23 cellular contexts compared by ENCODE assay signal in the genomic region with DNA sequence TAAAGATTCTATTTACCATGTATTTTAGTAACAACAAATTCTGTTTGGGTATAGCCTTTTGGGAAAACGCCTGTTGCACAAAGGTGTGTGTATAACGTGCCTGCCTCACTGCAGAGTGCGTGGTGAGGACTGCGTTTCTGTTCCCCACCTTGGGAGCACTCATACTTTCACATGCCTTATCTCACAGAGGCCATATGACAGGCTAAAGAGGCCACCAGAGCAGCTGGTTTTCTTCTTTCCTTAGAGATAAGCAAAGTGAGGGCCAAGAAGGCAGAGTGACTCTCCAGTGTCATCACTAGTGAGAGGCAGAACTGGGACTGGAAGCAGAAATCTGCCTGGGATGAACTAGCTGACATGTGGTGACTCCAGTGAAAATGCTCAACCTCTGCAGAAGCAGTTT.
"Had no signal": no experiment of that assay in that cellular context is flagged by ENCODE, and none has a peak within 500 bp of the region (broad histone marks: within the 10 kb centered on the region; RNA-seq: fewer than 3 reads in every experiment).

No MANE protein-coding gene starts in this region.

- H3K9ac ChIP-seq: neural progenitor cell had no signal

- H3K4me1 ChIP-seq: foreskin keratinocyte, prostate gland, right atrium auricular region, suprapubic skin had no signal

- FAIRE-seq: colon, kidney had no signal

- H3K4me3 Mint-ChIP-seq: activated CD4-positive, alpha-beta T cell treated with anti-CD3 and anti-CD28 coated beads, Interleukin-2, amount 10 ng/mL, durations not matched to agents 7 days and 5 days; activated CD8-positive, alpha-beta T cell treated with anti-CD3 and anti-CD28 coated beads, Interleukin-2, amount 10 ng/mL, durations not matched to agents 7 days and 5 days; activated naive CD4-positive, alpha-beta T cell treated with anti-CD3 and anti-CD28 coated beads for 36 hours; activated T-cell treated with anti-CD3 and anti-CD28 coated beads, Interleukin-2, amount 50 U/mL, for 4 hours; brain; neural progenitor cell; stimulated activated naive CD8-positive, alpha-beta T cell treated with anti-CD3 and anti-CD28 coated beads, Interleukin-15, amount 100 ng/mL, for 72 hours had no signal

- H3K27ac Mint-ChIP-seq: activated CD4-positive, alpha-beta T cell treated with anti-CD3 and anti-CD28 coated beads, Interleukin-2, amount 10 ng/mL, durations not matched to agents 7 days and 5 days; activated CD8-positive, alpha-beta T cell treated with anti-CD3 and anti-CD28 coated beads, Interleukin-2, amount 10 ng/mL, durations not matched to agents 7 days and 5 days; activated naive CD4-positive, alpha-beta T cell treated with anti-CD3 and anti-CD28 coated beads for 36 hours; stimulated activated naive CD8-positive, alpha-beta T cell treated with anti-CD3 and anti-CD28 coated beads, Interleukin-15, amount 100 ng/mL, for 72 hours had no signal

- H3K36me3 ChIP-seq: neural progenitor cell, prostate gland, right atrium auricular region, suprapubic skin, transverse colon had no signal

- ATAC-seq: activated CD4-positive, CD25-positive, alpha-beta regulatory T cell treated with anti-CD3 and anti-CD28 coated beads, Interleukin-2, amount 50 U/mL, for 24 hours; activated CD8-positive, alpha-beta T cell treated with anti-CD3 and anti-CD28 coated beads, Interleukin-2, amount 10 ng/mL, durations not matched to agents 7 days and 5 days; activated T-cell treated with anti-CD3 and anti-CD28 coated beads, Interleukin-2, amount 50 U/mL, for 4 hours; foreskin keratinocyte; left lobe of liver; stimulated activated naive CD8-positive, alpha-beta T cell treated with anti-CD3 and anti-CD28 coated beads, Interleukin-15, amount 100 ng/mL, for 72 hours had no signal

- H3K4me3 ChIP-seq: dorsolateral prefrontal cortex, lung, neural progenitor cell, prostate gland, right atrium auricular region, suprapubic skin, transverse colon had no signal

- H3K4me1 Mint-ChIP-seq: activated CD4-positive, alpha-beta T cell treated with anti-CD3 and anti-CD28 coated beads, Interleukin-2, amount 10 ng/mL, durations not matched to agents 7 days and 5 days; stimulated activated naive CD8-positive, alpha-beta T cell treated with anti-CD3 and anti-CD28 coated beads, Interleukin-15, amount 100 ng/mL, for 72 hours had no signal

- H3K27ac ChIP-seq: dorsolateral prefrontal cortex, epithelial cell of prostate, foreskin keratinocyte, neural progenitor cell, prostate gland, right atrium auricular region, suprapubic skin, transverse colon had no signal

- H3K9me3 ChIP-seq: prostate gland, suprapubic skin, transverse colon had no signal

- H3K9me3 Mint-ChIP-seq: activated CD4-positive, alpha-beta T cell treated with anti-CD3 and anti-CD28 coated beads, Interleukin-2, amount 10 ng/mL, durations not matched to agents 7 days and 5 days; activated naive CD4-positive, alpha-beta T cell treated with anti-CD3 and anti-CD28 coated beads for 36 hours; activated T-cell treated with anti-CD3 and anti-CD28 coated beads, Interleukin-2, amount 50 U/mL, for 4 hours; stimulated activated naive CD8-positive, alpha-beta T cell treated with anti-CD3 and anti-CD28 coated beads, Interleukin-15, amount 100 ng/mL, for 72 hours had no signal

- DNase-seq: activated CD4-positive, alpha-beta T cell treated with anti-CD3 and anti-CD28 coated beads, Interleukin-2, amount 10 ng/mL, durations not matched to agents 7 days and 5 days; activated CD8-positive, alpha-beta memory T cell treated with anti-CD3 and anti-CD28 coated beads, Interleukin-2, amount 50 U/mL, for 4 hours; activated CD8-positive, alpha-beta T cell treated with anti-CD3 and anti-CD28 coated beads, Interleukin-2, amount 10 ng/mL, durations not matched to agents 7 days and 5 days; activated naive CD4-positive, alpha-beta T cell treated with anti-CD3 and anti-CD28 coated beads for 36 hours; activated T-cell treated with anti-CD3 and anti-CD28 coated beads, Interleukin-2, amount 50 U/mL, for 4 hours; anterior cingulate cortex; central memory CD4-positive, alpha-beta T cell; dorsolateral prefrontal cortex; foreskin keratinocyte; glutamatergic neuron; kidney; stimulated activated naive CD8-positive, alpha-beta T cell treated with anti-CD3 and anti-CD28 coated beads, Interleukin-15, amount 100 ng/mL, for 72 hours; transverse colon had no signal

- H2AFZ ChIP-seq: neural progenitor cell had no signal

- H3K27me3 ChIP-seq: dorsolateral prefrontal cortex, foreskin keratinocyte, right atrium auricular region, transverse colon had no signal
